Comparison of ENCODE assay signal across 1 cellular context in the genomic region with DNA sequence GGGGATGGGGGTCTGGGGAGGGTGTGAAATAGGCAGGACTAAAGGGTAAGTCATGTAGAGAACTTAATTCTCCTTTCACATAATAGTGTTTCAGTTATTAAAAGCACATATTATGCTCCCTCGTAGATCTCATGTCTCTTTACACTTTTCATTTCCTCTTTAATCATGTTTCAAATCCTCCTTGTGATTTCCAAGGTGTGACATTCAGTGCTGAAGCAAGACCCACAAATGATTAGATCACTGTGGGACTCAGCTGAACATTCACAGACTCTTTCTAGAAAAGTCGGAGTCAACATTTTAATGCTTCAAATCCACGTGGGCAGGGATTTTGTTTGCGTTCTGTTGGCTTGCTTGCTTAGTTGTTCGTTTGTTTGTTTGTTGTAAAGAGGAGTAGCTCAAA.
TF ChIP-seq lines count a peak whose summit lies in the region.

No MANE protein-coding gene starts in this region.

TF ChIP-seq in HepG2, 621 proteins besides CTCF, POLR2A, EP300 and RAD21 (continued from another document):
- TF ChIP-seq ZNF558 (CRISPR knock-in tag; IDR thresholded peaks at IDR 0.05; ENCODE audit: borderline replicate concordance) (no peak), ZNF746 (CRISPR knock-in tag; IDR thresholded peaks at IDR 0.05) (no peak)
